In the genomic region with DNA sequence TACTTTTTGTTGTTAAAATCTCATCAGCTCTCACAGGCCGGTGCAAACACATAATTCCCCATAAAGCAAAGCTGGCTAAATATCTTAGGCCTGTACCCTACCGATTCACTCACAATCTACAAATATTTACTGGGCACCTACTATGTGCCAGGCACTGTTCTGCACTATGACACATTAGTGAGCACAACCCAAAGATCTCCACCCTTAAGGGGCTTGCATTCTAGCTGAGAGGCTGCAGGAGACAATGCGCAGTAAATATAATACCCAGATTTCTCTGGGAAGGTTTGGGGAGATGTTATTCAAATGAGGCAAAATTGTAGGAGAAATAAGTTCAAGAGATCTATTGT, we compare ENCODE assay signal across 9 cellular contexts. TPM values are rescaled to one million over a fixed set of nuclear protein-coding genes. Genes with fewer than 3 reads are reported as not detected.
DNase-seq lines count a peak whose midpoint lies in the region; ATAC-seq lines count a peak whose summit lies in the region.
"Had no signal": no experiment of that assay in that cellular context is flagged by ENCODE, and none has a peak within 500 bp of the region (broad histone marks: within the 10 kb centered on the region; RNA-seq: fewer than 3 reads in every experiment).

No MANE protein-coding gene starts in this region.

- H3K36me3 Mint-ChIP-seq in activated naive CD4-positive, alpha-beta T cell treated with anti-CD3 and anti-CD28 coated beads, Interleukin-2, amount 50 U/mL, for 24 hours = peaks cover 28% of the 10 kb centered on the region
- H3K36me3 Mint-ChIP-seq in activated CD4-positive, alpha-beta memory T cell treated with anti-CD3 and anti-CD28 coated beads, Interleukin-2, amount 10 ng/mL, durations not matched to agents 7 days and 5 days (ENCODE audit: low read depth) = peaks cover 58% of the 10 kb centered on the region

- POLR2A ChIA-PET in activated CD4-positive, alpha-beta memory T cell treated with anti-CD3 and anti-CD28 coated beads, Interleukin-2, amount 10 ng/mL, durations not matched to agents 7 days and 5 days (lab: Charles Lee) = interaction anchor here (0.8 to 2.7 kb wide), 9 partner anchors 12 to 101 kb away, joined by 3 to 15 read pairs (median 4); partner anchors contain the start of gene FNBP1

- CTCF ChIA-PET in activated CD4-positive, alpha-beta memory T cell treated with anti-CD3 and anti-CD28 coated beads, Interleukin-2, amount 10 ng/mL, durations not matched to agents 7 days and 5 days (lab: Charles Lee) = no interaction called here

- ATAC-seq in HG03354 (IDR thresholded peaks at IDR 0.05; ENCODE audit: poor library complexity, severe bottlenecking, unreplicated experiment) = no peak

- H3K9me3 ChIP-seq in mucosa of rectum (ENCODE audit: control insufficient read depth in 2 of 2, low read length in 2 of 2) = no peaks in the 10 kb centered on the region

- peak overlapping the region; percentile 96 for H3K27ac Mint-ChIP-seq in activated naive CD4-positive, alpha-beta T cell treated with anti-CD3 and anti-CD28 coated beads, Interleukin-2, amount 50 U/mL, for 24 hours
- peak overlapping the region; percentile 72 for H3K27ac Mint-ChIP-seq in activated CD4-positive, alpha-beta memory T cell treated with anti-CD3 and anti-CD28 coated beads, Interleukin-2, amount 10 ng/mL, durations not matched to agents 7 days and 5 days

- no peak overlapping the region for H3K4me3 ChIP-seq in mucosa of rectum (ENCODE audit: low read length in 2 of 2)

- H3K4me1 ChIP-seq in mucosa of rectum (ENCODE audit: control insufficient read depth in 2 of 2, insufficient read depth in 2 of 2, low read length in 2 of 2) = peaks cover 0 to 11% of the 10 kb centered on the region in 2 donors

- no peaks in the 10 kb centered on the region for H3K27me3 ChIP-seq in mucosa of rectum (ENCODE audit: control insufficient read depth in 2 of 2, insufficient read depth in 2 of 2, low read length in 2 of 2)

- no peaks in the 10 kb centered on the region for H3K9me3 Mint-ChIP-seq in activated naive CD4-positive, alpha-beta T cell treated with anti-CD3 and anti-CD28 coated beads, Interleukin-2, amount 50 U/mL, for 24 hours
- peaks cover 2% of the 10 kb centered on the region for H3K9me3 Mint-ChIP-seq in activated CD4-positive, alpha-beta memory T cell treated with anti-CD3 and anti-CD28 coated beads, Interleukin-2, amount 10 ng/mL, durations not matched to agents 7 days and 5 days

- H3K4me3 Mint-ChIP-seq in activated naive CD4-positive, alpha-beta T cell treated with anti-CD3 and anti-CD28 coated beads, Interleukin-2, amount 50 U/mL, for 24 hours = peak overlapping the region; percentile 56
- no peak overlapping the region for H3K4me3 Mint-ChIP-seq in activated CD4-positive, alpha-beta memory T cell treated with anti-CD3 and anti-CD28 coated beads, Interleukin-2, amount 10 ng/mL, durations not matched to agents 7 days and 5 days

- H3K36me3 ChIP-seq in mucosa of rectum (ENCODE audit: control insufficient read depth in 2 of 2, insufficient read depth in 2 of 2, low read length in 2 of 2) = peaks cover 4% of the 10 kb centered on the region in 2 donors

- peak overlapping the region; percentile 34 to 68 for H3K27ac ChIP-seq in mucosa of rectum (ENCODE audit: low read depth in 2 of 2, low read length in 2 of 2)

- H3K27me3 Mint-ChIP-seq in activated naive CD4-positive, alpha-beta T cell treated with anti-CD3 and anti-CD28 coated beads, Interleukin-2, amount 50 U/mL, for 24 hours = no peaks in the 10 kb centered on the region
- no peaks in the 10 kb centered on the region for H3K27me3 Mint-ChIP-seq in activated CD4-positive, alpha-beta memory T cell treated with anti-CD3 and anti-CD28 coated beads, Interleukin-2, amount 10 ng/mL, durations not matched to agents 7 days and 5 days

- peaks cover 71% of the 10 kb centered on the region for H3K4me1 Mint-ChIP-seq in activated naive CD4-positive, alpha-beta T cell treated with anti-CD3 and anti-CD28 coated beads, Interleukin-2, amount 50 U/mL, for 24 hours
- H3K4me1 Mint-ChIP-seq in activated CD4-positive, alpha-beta memory T cell treated with anti-CD3 and anti-CD28 coated beads, Interleukin-2, amount 10 ng/mL, durations not matched to agents 7 days and 5 days = peaks cover 74% of the 10 kb centered on the region

- DNase-seq in activated naive CD4-positive, alpha-beta T cell (lab: John Stamatoyannopoulos, UW) = no peak
- DNase-seq in activated CD4-positive, alpha-beta memory T cell treated with anti-CD3 and anti-CD28 coated beads, Interleukin-2, amount 10 ng/mL, durations not matched to agents 7 days and 5 days = no peak
- no peak for DNase-seq in NCI-H526 treated with DMSO at 0.1 percent for 48 hours (lab: John Stamatoyannopoulos, UW)
- DNase-seq in occipital lobe (lab: John Stamatoyannopoulos, UW) = no peak
- no peak for DNase-seq in stimulated activated CD4-positive, alpha-beta T cell treated with anti-CD3 and anti-CD28 coated beads, Interleukin-2, amount 100 ng/mL, for 48 hours
- DNase-seq: NCI-H1092 had no signal

- no peak overlapping the region for H3K9ac ChIP-seq in mucosa of rectum (ENCODE audit: low read depth in 1 of 2, low read length in 2 of 2)

RNA-seq across cellular contexts. Expression of gene FNBP1, which starts 53.7 kb away (rescaled TPM):
- total RNA-seq in activated CD4-positive, alpha-beta memory T cell treated with anti-CD3 and anti-CD28 coated beads, Interleukin-2, amount 10 ng/mL, durations not matched to agents 7 days and 5 days = 100 to 1,000 TPM; 208 to 213 TPM
- total RNA-seq in occipital lobe = 59.9 TPM
